In the genomic region with DNA sequence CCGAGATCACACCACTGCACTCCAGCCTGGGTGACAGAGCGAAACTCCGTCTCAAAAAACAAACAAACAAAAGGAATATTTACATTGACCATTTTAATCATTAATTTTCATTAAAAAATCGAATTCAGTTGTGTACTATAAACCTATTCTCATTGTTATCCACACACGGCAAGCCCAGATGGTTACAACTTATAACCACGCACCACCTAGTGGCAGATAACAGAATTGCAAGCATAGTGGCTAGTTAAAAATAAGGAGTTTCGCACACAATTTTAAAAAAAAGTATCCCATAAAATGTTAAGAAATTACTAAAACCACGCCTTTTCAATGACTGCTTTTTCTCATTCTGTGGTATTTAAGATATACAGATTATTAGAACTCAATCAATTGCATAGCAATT, we compare ENCODE assay signal across 8 cellular contexts. TPM values are rescaled to one million over a fixed set of nuclear protein-coding genes. Genes with fewer than 3 reads are reported as not detected.
DNase-seq lines count a peak whose midpoint lies in the region; ATAC-seq and TF ChIP-seq lines count a peak whose summit lies in the region.

No MANE protein-coding gene starts in this region.

- intact Hi-C loops in CD8-positive, alpha-beta T cell (cut with DNase I, micrococcal nuclease) = no loop called here
- intact Hi-C loops in left lung (cut with DNase I) (no loop called here), cardiac septum (cut with DNase I) (no loop called here)

- no peak overlapping the region for H2BK12ac ChIP-seq in H9 (ENCODE audit: insufficient read length, low read depth, low read length)

- H3K4me1 Mint-ChIP-seq in CD8-positive, alpha-beta T cell (ENCODE audit: low read depth) = peaks cover 3% of the 10 kb centered on the region
- no peaks in the 10 kb centered on the region for H3K4me1 Mint-ChIP-seq in H9
- H3K4me1 Mint-ChIP-seq in WTC11 = no peaks in the 10 kb centered on the region
- H3K4me1 Mint-ChIP-seq in effector memory CD8-positive, alpha-beta T cell (ENCODE audit: low read depth in 2 of 2) = peaks cover 2 to 4% of the 10 kb centered on the region in 2 donors

- H3K4me2 ChIP-seq in H9 (ENCODE audit: insufficient read depth, insufficient read length, low read length) = no peak overlapping the region

- H4K5ac ChIP-seq in H9 (ENCODE audit: insufficient read length, low read depth, low read length) = no peak overlapping the region

- peaks cover 4% of the 10 kb centered on the region for H3K36me3 Mint-ChIP-seq in CD8-positive, alpha-beta T cell
- H3K36me3 Mint-ChIP-seq in H9 (ENCODE audit: insufficient read depth in 1 of 3, low read depth in 3 of 3) (no peaks in the 10 kb centered on the region; a peak in 2 of 7 replicates), WTC11 (no peaks in the 10 kb centered on the region)
- H3K36me3 Mint-ChIP-seq in effector memory CD8-positive, alpha-beta T cell (ENCODE audit: insufficient read depth) = peaks cover 3% of the 10 kb centered on the region

- no peaks in the 10 kb centered on the region for H3K27me3 Mint-ChIP-seq in CD8-positive, alpha-beta T cell (ENCODE audit: low read depth)
- H3K27me3 Mint-ChIP-seq in H9 (ENCODE audit: low read depth) = no peaks in the 10 kb centered on the region
- no peaks in the 10 kb centered on the region; the same call in 1 of the 2 replicates for H3K27me3 Mint-ChIP-seq in WTC11 (ENCODE audit: low read depth)
- no peaks in the 10 kb centered on the region for H3K27me3 Mint-ChIP-seq in effector memory CD8-positive, alpha-beta T cell

- peak; percentile 36 for TF ChIP-seq CTCF in CD8-positive, alpha-beta T cell (IDR thresholded peaks at IDR 0.05)
- TF ChIP-seq CTCF in H9 (conservative IDR thresholded peaks at IDR 0.05) (peak; percentile 94), WTC11 (IDR thresholded peaks at IDR 0.05) (peak; percentile 55), left lung (IDR thresholded peaks at IDR 0.05) (peak; percentile 38 to 44)

- no peak overlapping the region for H3K9ac ChIP-seq in H9 (ENCODE audit: extremely low read depth, insufficient read length, low read length)

- H2BK15ac ChIP-seq in H9 (ENCODE audit: low read depth, low read length) = no peak overlapping the region

- no peak overlapping the region for H4K8ac ChIP-seq in H9 (replicated peaks; ENCODE audit: insufficient read length, low read depth, low read length)

- no peaks in the 10 kb centered on the region for H3K4me1 ChIP-seq in CD8-positive, alpha-beta T cell (ENCODE audit: insufficient read depth, low read length)
- H3K4me1 ChIP-seq in H9 (ENCODE audit: insufficient read depth, low read length) (no peaks in the 10 kb centered on the region), left lung (no peaks in the 10 kb centered on the region)

- H3K27me3 ChIP-seq in CD8-positive, alpha-beta T cell (ENCODE audit: insufficient read depth, low read length) = no peaks in the 10 kb centered on the region
- H3K27me3 ChIP-seq in H9 (ENCODE audit: insufficient read depth, low read length) = no peaks in the 10 kb centered on the region
- peaks cover 0 to 3% of the 10 kb centered on the region in 2 donors for H3K27me3 ChIP-seq in left lung

- H3K27ac ChIP-seq in CD8-positive, alpha-beta T cell (ENCODE audit: low read depth, low read length) = no peak overlapping the region
- no peak overlapping the region for H3K27ac ChIP-seq in H9 (ENCODE audit: insufficient read length, low read depth, low read length)
- H3K27ac ChIP-seq in left lung = no peak overlapping the region

- no CpG with 5 or more reads among the region's 8 CpGs for WGBS in H9 (ENCODE audit: extremely low coverage, insufficient read length, low lambda C conversion rate)

- CTCF ChIA-PET in CD8-positive, alpha-beta T cell (lab: Charles Lee) = interaction anchor here (1.0 kb wide), 1 partner anchor 28 kb away, joined by 3 read pairs; no protein-coding TSS in a partner anchor
- CTCF ChIA-PET in WTC11 (lab: Charles Lee) = interaction anchor here (0.8 to 1.8 kb wide), 5 partner anchors 9 to 171 kb away, joined by 3 to 10 read pairs (median 5); no protein-coding TSS in a partner anchor

- H2AK5ac ChIP-seq in H9 (ENCODE audit: insufficient read length, low read length) = no peak overlapping the region

- H2BK20ac ChIP-seq in H9 (ENCODE audit: low read depth, low read length, poor library complexity, severe bottlenecking) = no peak overlapping the region

- H4K20me1 ChIP-seq in H9 (ENCODE audit: control insufficient read depth, insufficient read depth, insufficient read length) = no peaks in the 10 kb centered on the region

- H3K36me3 ChIP-seq in CD8-positive, alpha-beta T cell (ENCODE audit: insufficient read depth, low read length) = no peaks in the 10 kb centered on the region
- H3K36me3 ChIP-seq in left lung = no peaks in the 10 kb centered on the region

- no peak overlapping the region for H2BK120ac ChIP-seq in H9 (ENCODE audit: low read depth, low read length, poor library complexity, severe bottlenecking)

- no peak overlapping the region for H2BK5ac ChIP-seq in H9 (ENCODE audit: insufficient read length, low read length)

- ATAC-seq in CD8-positive, alpha-beta T cell = no peak
- ATAC-seq in WTC11 (no peak), left lung (no peak), HG03196 (IDR thresholded peaks at IDR 0.05; ENCODE audit: unreplicated experiment) (no peak), HG02884 (IDR thresholded peaks at IDR 0.05; ENCODE audit: unreplicated experiment) (no peak)
- ATAC-seq in effector memory CD8-positive, alpha-beta T cell (replicated peaks) = no peak

- H2AFZ ChIP-seq in H9 (ENCODE audit: low read length) = no peak overlapping the region

- H3K23me2 ChIP-seq in H9 (ENCODE audit: insufficient read length, low read depth, low read length, poor library complexity, severe bottlenecking) = no peaks in the 10 kb centered on the region

- H3K79me2 ChIP-seq in H9 (ENCODE audit: insufficient read depth, low read length) = no peaks in the 10 kb centered on the region

- no peak overlapping the region for H3K4me3 Mint-ChIP-seq in CD8-positive, alpha-beta T cell
- H3K4me3 Mint-ChIP-seq in H9 = no peak overlapping the region
- H3K4me3 Mint-ChIP-seq in WTC11 = no peak overlapping the region
- H3K4me3 Mint-ChIP-seq in effector memory CD8-positive, alpha-beta T cell = no peak overlapping the region

- no peak overlapping the region for H3K27ac Mint-ChIP-seq in CD8-positive, alpha-beta T cell
- no peak overlapping the region for H3K27ac Mint-ChIP-seq in H9
- H3K27ac Mint-ChIP-seq in WTC11 = no peak overlapping the region
- no peak overlapping the region for H3K27ac Mint-ChIP-seq in effector memory CD8-positive, alpha-beta T cell

- no peak overlapping the region for H3K23ac ChIP-seq in H9 (ENCODE audit: insufficient read length, low read depth, low read length)

- H3K9me3 ChIP-seq in CD8-positive, alpha-beta T cell (ENCODE audit: low read length) = no peaks in the 10 kb centered on the region
- no peaks in the 10 kb centered on the region for H3K9me3 ChIP-seq in H9 (ENCODE audit: control insufficient read depth, low read depth, low read length)
- H3K9me3 ChIP-seq in left lung = no peaks in the 10 kb centered on the region

- peak in 1 of 7 experiments; percentile 33 for DNase-seq in CD8-positive, alpha-beta T cell
- DNase-seq in H9 (no peak), WTC11 (ENCODE audit: low spot score) (peak; percentile 30), left lung (no peak), cardiac septum (ENCODE audit: low spot score) (no peak)
- no peak for DNase-seq in effector memory CD8-positive, alpha-beta T cell

- H3K79me1 ChIP-seq in H9 (ENCODE audit: insufficient read depth, low read depth, low read length, poor library complexity, severe bottlenecking) = no peaks in the 10 kb centered on the region

- H3K18ac ChIP-seq in H9 (ENCODE audit: insufficient read length, low read depth, low read length) = no peak overlapping the region

- no peak overlapping the region for H3T11ph ChIP-seq in H9 (ENCODE audit: low read length)

- no peak overlapping the region for H3K4ac ChIP-seq in H9 (ENCODE audit: low read depth, low read length)

- POLR2A ChIA-PET in CD8-positive, alpha-beta T cell (lab: Charles Lee) = no interaction called here
- POLR2A ChIA-PET in WTC11 (lab: Charles Lee) = no interaction called here

- no peak overlapping the region for H4K91ac ChIP-seq in H9 (ENCODE audit: insufficient read length, low read depth, low read length)

- no peak overlapping the region for H3K14ac ChIP-seq in H9 (ENCODE audit: insufficient read depth, low read length)

- peaks cover 3% of the 10 kb centered on the region for H3K9me3 Mint-ChIP-seq in CD8-positive, alpha-beta T cell
- H3K9me3 Mint-ChIP-seq in H9 = peaks cover 2 to 4% of the 10 kb centered on the region in 2 experiments; a peak in 2 of 5 replicates
- H3K9me3 Mint-ChIP-seq in WTC11 = no peaks in the 10 kb centered on the region
- H3K9me3 Mint-ChIP-seq in effector memory CD8-positive, alpha-beta T cell = no peaks in the 10 kb centered on the region

- H3K4me3 ChIP-seq in CD8-positive, alpha-beta T cell (ENCODE audit: low read depth, low read length) = no peak overlapping the region
- H3K4me3 ChIP-seq in left lung = no peak overlapping the region

- H3K56ac ChIP-seq in H9 (ENCODE audit: insufficient read length, low read depth, low read length) = no peak overlapping the region

TF ChIP-seq in WTC11, 78 proteins besides CTCF, POLR2A, EP300 and RAD21 (continues in another document):
- TF ChIP-seq IRF2 (CRISPR knock-in tag; IDR thresholded peaks at IDR 0.05; ENCODE audit: borderline replicate concordance, low read depth) (no peak), FOXJ3 (CRISPR knock-in tag; IDR thresholded peaks at IDR 0.05; ENCODE audit: borderline replicate concordance) (no peak), TEAD1 (CRISPR knock-in tag; IDR thresholded peaks at IDR 0.05) (no peak), ZNF121 (CRISPR knock-in tag; IDR thresholded peaks at IDR 0.05) (no peak)
- TF ChIP-seq, protein P1, sequence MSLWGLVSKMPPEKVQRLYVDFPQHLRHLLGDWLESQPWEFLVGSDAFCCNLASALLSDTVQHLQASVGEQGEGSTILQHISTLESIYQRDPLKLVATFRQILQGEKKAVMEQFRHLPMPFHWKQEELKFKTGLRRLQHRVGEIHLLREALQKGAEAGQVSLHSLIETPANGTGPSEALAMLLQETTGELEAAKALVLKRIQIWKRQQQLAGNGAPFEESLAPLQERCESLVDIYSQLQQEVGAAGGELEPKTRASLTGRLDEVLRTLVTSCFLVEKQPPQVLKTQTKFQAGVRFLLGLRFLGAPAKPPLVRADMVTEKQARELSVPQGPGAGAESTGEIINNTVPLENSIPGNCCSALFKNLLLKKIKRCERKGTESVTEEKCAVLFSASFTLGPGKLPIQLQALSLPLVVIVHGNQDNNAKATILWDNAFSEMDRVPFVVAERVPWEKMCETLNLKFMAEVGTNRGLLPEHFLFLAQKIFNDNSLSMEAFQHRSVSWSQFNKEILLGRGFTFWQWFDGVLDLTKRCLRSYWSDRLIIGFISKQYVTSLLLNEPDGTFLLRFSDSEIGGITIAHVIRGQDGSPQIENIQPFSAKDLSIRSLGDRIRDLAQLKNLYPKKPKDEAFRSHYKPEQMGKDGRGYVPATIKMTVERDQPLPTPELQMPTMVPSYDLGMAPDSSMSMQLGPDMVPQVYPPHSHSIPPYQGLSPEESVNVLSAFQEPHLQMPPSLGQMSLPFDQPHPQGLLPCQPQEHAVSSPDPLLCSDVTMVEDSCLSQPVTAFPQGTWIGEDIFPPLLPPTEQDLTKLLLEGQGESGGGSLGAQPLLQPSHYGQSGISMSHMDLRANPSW (CRISPR knock-in tag; conservative IDR thresholded peaks at IDR 0.05; ENCODE audit: low read depth) = no peak

RNA-seq across cellular contexts. Expression of a gene that starts 25.4 kb away (rescaled TPM):
- 10 to 100 TPM; 18.5 to 22.0 TPM for total RNA-seq in CD8-positive, alpha-beta T cell
- total RNA-seq in H9 (2021) = 2.4 and 2.6 TPM in 2 replicates
- 3.4 to 4.0 TPM (median 3.9 TPM) in 3 replicates for total RNA-seq in WTC11 (2021)
- total RNA-seq in left lung = 10 to 100 TPM; 20.4 to 21.6 TPM
- 10.0 TPM for total RNA-seq in cardiac septum

Comparison
In these comparisons a context has a peak if more than half of its experiments do, and no peak if none do; other contexts are left out.
1. CTCF ChIP-seq: peak in every context shown above with its lines; median percentile 94 in H9; 55 in WTC11; 41 in left lung; 36 in CD8-positive, alpha-beta T cell.